9 cellular contexts compared by ENCODE assay signal in genomic region chr6:33787336-33787953, GRCh38. TPM values are rescaled to one million over a fixed set of nuclear protein-coding genes. Genes with fewer than 3 reads are reported as not detected.
DNase-seq lines count a peak whose midpoint lies in the region; ATAC-seq, FAIRE-seq and TF ChIP-seq lines count a peak whose summit lies in the region.
"Had no signal": no experiment of that assay in that cellular context is flagged by ENCODE, and none has a peak within 500 bp of the region (broad histone marks: within the 10 kb centered on the region; RNA-seq: fewer than 3 reads in every experiment).

No MANE protein-coding gene starts in this region.

- no peak for TF ChIP-seq POLR2A in HepG2 (IDR thresholded peaks at IDR 0.05; ENCODE audit: insufficient read depth in 1 of 2, low read depth in 2 of 2, low read length in 2 of 2)

- H3K27ac Mint-ChIP-seq in activated naive CD4-positive, alpha-beta T cell treated with anti-CD3 and anti-CD28 coated beads, Interleukin-2, amount 10 ng/mL, durations not matched to agents 7 days and 5 days: peak overlapping the region; percentile 94

- H2AFZ ChIP-seq in HepG2 (ENCODE audit: low read length): no peak overlapping the region

- in situ Hi-C loops in HepG2 (cut with HindIII; ENCODE audit: extremely low pct_ligation_motif_present, low pct_unique_long_range_greater_than_20kb): no loop called here

- peak; percentile 12 for FAIRE-seq in HepG2 (lab: Jason Lieb, UNC)
- FAIRE-seq: colon had no signal

- H3K27me3 Mint-ChIP-seq in activated naive CD4-positive, alpha-beta T cell treated with anti-CD3 and anti-CD28 coated beads, Interleukin-2, amount 10 ng/mL, durations not matched to agents 7 days and 5 days: peaks cover 5% of the 10 kb centered on the region

- 81% methylated on average over 7 of the region's 7 CpGs for WGBS in HepG2 (ENCODE audit: low lambda C conversion rate)

- no peak for DNase-seq in activated naive CD4-positive, alpha-beta T cell treated with anti-CD3 and anti-CD28 coated beads, Interleukin-2, amount 10 ng/mL, durations not matched to agents 7 days and 5 days
- no peak for DNase-seq in activated naive CD4-positive, alpha-beta T cell (lab: John Stamatoyannopoulos, UW)
- DNase-seq in amniotic epithelial cell (ENCODE audit: low read depth) (peak; percentile 59), HepG2 (ENCODE audit: low spot score) (no peak), upper lobe of right lung (no peak), NCI-H1694 (lab: John Stamatoyannopoulos, UW) (no peak)
- DNase-seq in activated CD4-positive, CD25-positive, alpha-beta regulatory T cell (lab: John Stamatoyannopoulos, UW): no peak

- no peaks in the 10 kb centered on the region for H3K9me3 ChIP-seq in HepG2 (ENCODE audit: low read length)
- H3K9me3 ChIP-seq in upper lobe of right lung: no peaks in the 10 kb centered on the region

- TF ChIP-seq CTCF in HepG2 (CRISPR knock-in tag; IDR thresholded peaks at IDR 0.05) (no peak), upper lobe of right lung (IDR thresholded peaks at IDR 0.05) (no peak)

- CTCF ChIA-PET in activated naive CD4-positive, alpha-beta T cell treated with anti-CD3 and anti-CD28 coated beads, Interleukin-2, amount 10 ng/mL, durations not matched to agents 7 days and 5 days (lab: Charles Lee): interaction anchor here (0.7 to 1.2 kb wide), 4 partner anchors 16 to 162 kb away, joined by 3 to 4 read pairs (median 4); no protein-coding TSS in a partner anchor
- CTCF ChIA-PET in HepG2 (lab: Yijun Ruan, JAX; ENCODE audit: low intra/inter-chr PET ratio, low total read pairs): no interaction called here

- POLR2A ChIA-PET in HepG2 (lab: Yijun Ruan, JAX): interaction anchor here (0.5 to 2.1 kb wide), 10 partner anchors 8 to 205 kb away, joined by 3 to 13 read pairs (median 4); partner anchors contain the start of gene UQCC2

- H3K4me2 ChIP-seq in HepG2 (ENCODE audit: low read depth, low read length): peak overlapping the region; percentile 83

- TF ChIP-seq EP300 in HepG2 (IDR thresholded peaks at IDR 0.05; ENCODE audit: low read depth in 2 of 2, low read length in 2 of 2) (no peak), HepG2 (CRISPR knock-in tag; IDR thresholded peaks at IDR 0.05; ENCODE audit: borderline replicate concordance) (no peak)

- H3K4me3 ChIP-seq in HepG2 (replicated peaks in 1 of 3; ENCODE audit: insufficient read depth in 1 of 3, low read depth in 2 of 3, low read length in 3 of 3): peak overlapping the region; percentile 66 to 87 (median 81)
- peak overlapping the region; percentile 85 for H3K4me3 ChIP-seq in upper lobe of right lung

- H3K27me3 ChIP-seq in HepG2 (ENCODE audit: control insufficient read depth in 1 of 2, insufficient read depth in 2 of 2, low read length in 2 of 2): peaks cover 0 to 2% of the 10 kb centered on the region in 2 experiments; a peak in 2 of 5 replicates
- H3K27me3 ChIP-seq in upper lobe of right lung: no peaks in the 10 kb centered on the region

- peak overlapping the region; percentile 87 for H3K4me3 Mint-ChIP-seq in activated naive CD4-positive, alpha-beta T cell treated with anti-CD3 and anti-CD28 coated beads, Interleukin-2, amount 10 ng/mL, durations not matched to agents 7 days and 5 days

- no peaks in the 10 kb centered on the region for H3K9me3 Mint-ChIP-seq in activated naive CD4-positive, alpha-beta T cell treated with anti-CD3 and anti-CD28 coated beads, Interleukin-2, amount 10 ng/mL, durations not matched to agents 7 days and 5 days

- BruUV-seq in HepG2 (replicated peaks; lab: Mats Ljungman, UMichigan): TSS peak; percentile 54

- peaks cover 7 to 17% of the 10 kb centered on the region in 2 experiments for H3K36me3 ChIP-seq in HepG2 (replicated peaks in 1 of 2; ENCODE audit: control insufficient read depth in 1 of 2, insufficient read depth in 2 of 2, low read length in 2 of 2)
- peaks cover 29% of the 10 kb centered on the region for H3K36me3 ChIP-seq in upper lobe of right lung

- ATAC-seq in HepG2 (no peak), upper lobe of right lung (no peak), HG02870 (IDR thresholded peaks at IDR 0.05; ENCODE audit: unreplicated experiment) (no peak)

- H3K9ac ChIP-seq in HepG2 (ENCODE audit: insufficient read depth, low read depth, low read length): peak overlapping the region; percentile 90

- no peak for TF ChIP-seq RAD21 in HepG2 (CRISPR knock-in tag; IDR thresholded peaks at IDR 0.05)

- peaks cover 24% of the 10 kb centered on the region for H3K79me2 ChIP-seq in HepG2 (ENCODE audit: insufficient read depth, low read length)

- intact Hi-C loops in HepG2 (cut with micrococcal nuclease; ENCODE audit: unreplicated experiment) (no loop called here), upper lobe of right lung (cut with DNase I) (no loop called here)

- peaks cover 40% of the 10 kb centered on the region for H3K36me3 Mint-ChIP-seq in activated naive CD4-positive, alpha-beta T cell treated with anti-CD3 and anti-CD28 coated beads, Interleukin-2, amount 10 ng/mL, durations not matched to agents 7 days and 5 days

- H3K4me1 ChIP-seq in HepG2 (ENCODE audit: insufficient read depth, low read length) (peaks cover 29% of the 10 kb centered on the region), upper lobe of right lung (peaks cover 24% of the 10 kb centered on the region)

- peaks cover 51% of the 10 kb centered on the region for H3K4me1 Mint-ChIP-seq in activated naive CD4-positive, alpha-beta T cell treated with anti-CD3 and anti-CD28 coated beads, Interleukin-2, amount 10 ng/mL, durations not matched to agents 7 days and 5 days

- H4K20me1 ChIP-seq in HepG2 (ENCODE audit: insufficient read depth, low read length): peaks cover 9% of the 10 kb centered on the region; the same call in 1 of the 2 replicates

- H3K27ac ChIP-seq in HepG2 (ENCODE audit: extremely low read length, insufficient read depth, low read length) (peak overlapping the region; percentile 72), upper lobe of right lung (peak overlapping the region; percentile 97)

RNA-seq across cellular contexts. Expression of gene LEMD2, which starts 1.5 kb away (rescaled TPM):
- total RNA-seq in HepG2 (2016; rRNA removed; fragmentation: Illumina TruSeq; extraction: Trizol) (17.9 and 45.2 TPM in 2 replicates), upper lobe of right lung (61.5 TPM)
- total RNA-seq in HepG2 (2016; cell fraction: cytosol; rRNA removed; fragmentation: Illumina TruSeq; extraction: Trizol; ENCODE audit: low read depth): 14.2 and 15.8 TPM in 2 replicates
- 16.3 and 48.1 TPM in 2 replicates for total RNA-seq in HepG2 (2016; cell fraction: insoluble cytoplasmic fraction; rRNA removed; fragmentation: Illumina TruSeq; extraction: Trizol)
- 19.9 and 22.2 TPM in 2 replicates for total RNA-seq in HepG2 (2016; cell fraction: membrane; rRNA removed; fragmentation: Illumina TruSeq; extraction: Trizol)
- total RNA-seq in HepG2 (2016; cell fraction: nucleus; rRNA removed; fragmentation: Illumina TruSeq; extraction: Trizol): 44.0 and 55.5 TPM in 2 replicates
- polyA plus RNA-seq in HepG2 (2011; rRNA removed): 62.9 and 76.2 TPM in 2 replicates
- 45.0 and 49.7 TPM in 2 replicates for polyA plus RNA-seq in HepG2 (2011; cell fraction: cytosol; rRNA removed)
- 115 and 140 TPM in 2 replicates for polyA plus RNA-seq in HepG2 (2011; cell fraction: nucleus; rRNA removed)
- polyA plus RNA-seq in HepG2 (2012): 46.9 and 65.3 TPM in 2 replicates
- polyA plus RNA-seq in HepG2 (2016; cell fraction: cytosol; fragmentation: Illumina TruSeq; extraction: Trizol; ENCODE audit: low read depth): 6.6 and 7.4 TPM in 2 replicates
- 14.0 and 18.6 TPM in 2 replicates for polyA plus RNA-seq in HepG2 (2016; cell fraction: insoluble cytoplasmic fraction; fragmentation: Illumina TruSeq; extraction: Trizol; ENCODE audit: low read depth)
- polyA plus RNA-seq in HepG2 (2016; cell fraction: membrane; fragmentation: Illumina TruSeq; extraction: Trizol; ENCODE audit: low read depth): 12.6 and 12.8 TPM in 2 replicates
- polyA plus RNA-seq in HepG2 (2016; cell fraction: nucleus; fragmentation: Illumina TruSeq; extraction: Trizol; ENCODE audit: insufficient read depth, low read depth): 87.5 and 97.1 TPM in 2 replicates
- 43.4 and 90.0 TPM in 2 replicates for polyA minus RNA-seq in HepG2 (2011; rRNA and poly(A)+ RNA removed; ENCODE audit: low replicate concordance)
- polyA minus RNA-seq in HepG2 (2011; cell fraction: cytosol; rRNA and poly(A)+ RNA removed): 30.7 and 35.8 TPM in 2 replicates
- 80.9 and 103 TPM in 2 replicates for polyA minus RNA-seq in HepG2 (2011; cell fraction: nucleus; rRNA and poly(A)+ RNA removed)

RNA-seq across cellular contexts. Expression of gene MLN, which starts 16.4 kb away (rescaled TPM):
- total RNA-seq in HepG2 (2016; rRNA removed; fragmentation: Illumina TruSeq; extraction: Trizol): not detected in 2 replicates
- not detected in 2 replicates for total RNA-seq in HepG2 (2016; cell fraction: cytosol; rRNA removed; fragmentation: Illumina TruSeq; extraction: Trizol; ENCODE audit: low read depth)
- total RNA-seq in HepG2 (2016; cell fraction: insoluble cytoplasmic fraction; rRNA removed; fragmentation: Illumina TruSeq; extraction: Trizol): not detected in 2 replicates
- total RNA-seq in HepG2 (2016; cell fraction: membrane; rRNA removed; fragmentation: Illumina TruSeq; extraction: Trizol): not detected in 2 replicates
- not detected in 2 replicates for total RNA-seq in HepG2 (2016; cell fraction: nucleus; rRNA removed; fragmentation: Illumina TruSeq; extraction: Trizol)
- not detected in 2 replicates for polyA plus RNA-seq in HepG2 (2011; rRNA removed)
- not detected in 2 replicates for polyA plus RNA-seq in HepG2 (2011; cell fraction: cytosol; rRNA removed)
- not detected in 2 replicates for polyA plus RNA-seq in HepG2 (2011; cell fraction: nucleus; rRNA removed)
- polyA plus RNA-seq in HepG2 (2012): not detected in 2 replicates
- polyA plus RNA-seq in HepG2 (2016; cell fraction: cytosol; fragmentation: Illumina TruSeq; extraction: Trizol; ENCODE audit: low read depth): not detected in 2 replicates
- polyA plus RNA-seq in HepG2 (2016; cell fraction: insoluble cytoplasmic fraction; fragmentation: Illumina TruSeq; extraction: Trizol; ENCODE audit: low read depth): not detected in 2 replicates
- not detected in 2 replicates for polyA plus RNA-seq in HepG2 (2016; cell fraction: membrane; fragmentation: Illumina TruSeq; extraction: Trizol; ENCODE audit: low read depth)
- not detected in 2 replicates for polyA plus RNA-seq in HepG2 (2016; cell fraction: nucleus; fragmentation: Illumina TruSeq; extraction: Trizol; ENCODE audit: insufficient read depth, low read depth)
- polyA minus RNA-seq in HepG2 (2011; rRNA and poly(A)+ RNA removed; ENCODE audit: low replicate concordance): not detected in 2 replicates
- polyA minus RNA-seq in HepG2 (2011; cell fraction: cytosol; rRNA and poly(A)+ RNA removed): not detected in 2 replicates
- polyA minus RNA-seq in HepG2 (2011; cell fraction: nucleus; rRNA and poly(A)+ RNA removed): not detected in 2 replicates
- not detected for total RNA-seq in upper lobe of right lung

RNA-seq across cellular contexts. Expression of gene IP6K3, which starts 40.7 kb away (rescaled TPM):
- total RNA-seq in HepG2 (2016; rRNA removed; fragmentation: Illumina TruSeq; extraction: Trizol) (0.11 and 0.44 TPM in 2 replicates), upper lobe of right lung (4.6 TPM)
- total RNA-seq in HepG2 (2016; cell fraction: cytosol; rRNA removed; fragmentation: Illumina TruSeq; extraction: Trizol; ENCODE audit: low read depth): 0.18 and 0.40 TPM in 2 replicates
- 0.28 and 0.52 TPM in 2 replicates for total RNA-seq in HepG2 (2016; cell fraction: insoluble cytoplasmic fraction; rRNA removed; fragmentation: Illumina TruSeq; extraction: Trizol)
- 0.17 TPM in 1 of 2 replicates, not detected in the other for total RNA-seq in HepG2 (2016; cell fraction: membrane; rRNA removed; fragmentation: Illumina TruSeq; extraction: Trizol)
- 0.53 TPM in 2 replicates for total RNA-seq in HepG2 (2016; cell fraction: nucleus; rRNA removed; fragmentation: Illumina TruSeq; extraction: Trizol)
- polyA plus RNA-seq in HepG2 (2011; rRNA removed): 0.18 and 0.48 TPM in 2 replicates
- polyA plus RNA-seq in HepG2 (2011; cell fraction: cytosol; rRNA removed): 0.16 and 0.22 TPM in 2 replicates
- 0.63 and 0.76 TPM in 2 replicates for polyA plus RNA-seq in HepG2 (2011; cell fraction: nucleus; rRNA removed)
- 0.13 TPM in 1 of 2 replicates, not detected in the other for polyA plus RNA-seq in HepG2 (2012)
- polyA plus RNA-seq in HepG2 (2016; cell fraction: cytosol; fragmentation: Illumina TruSeq; extraction: Trizol; ENCODE audit: low read depth): 0.20 and 0.21 TPM in 2 replicates
- polyA plus RNA-seq in HepG2 (2016; cell fraction: insoluble cytoplasmic fraction; fragmentation: Illumina TruSeq; extraction: Trizol; ENCODE audit: low read depth): 0.20 and 0.22 TPM in 2 replicates
- 0.86 TPM in 1 of 2 replicates, not detected in the other for polyA plus RNA-seq in HepG2 (2016; cell fraction: membrane; fragmentation: Illumina TruSeq; extraction: Trizol; ENCODE audit: low read depth)
- polyA plus RNA-seq in HepG2 (2016; cell fraction: nucleus; fragmentation: Illumina TruSeq; extraction: Trizol; ENCODE audit: insufficient read depth, low read depth): 0.40 and 0.75 TPM in 2 replicates
- polyA minus RNA-seq in HepG2 (2011; rRNA and poly(A)+ RNA removed; ENCODE audit: low replicate concordance): 0.18 TPM in 1 of 2 replicates, not detected in the other
- 0.30 TPM in 1 of 2 replicates, not detected in the other for polyA minus RNA-seq in HepG2 (2011; cell fraction: cytosol; rRNA and poly(A)+ RNA removed)
- polyA minus RNA-seq in HepG2 (2011; cell fraction: nucleus; rRNA and poly(A)+ RNA removed): 0.62 TPM in 1 of 2 replicates, not detected in the other
